ENCODE assay signal across 1 cellular context in the genomic region with DNA sequence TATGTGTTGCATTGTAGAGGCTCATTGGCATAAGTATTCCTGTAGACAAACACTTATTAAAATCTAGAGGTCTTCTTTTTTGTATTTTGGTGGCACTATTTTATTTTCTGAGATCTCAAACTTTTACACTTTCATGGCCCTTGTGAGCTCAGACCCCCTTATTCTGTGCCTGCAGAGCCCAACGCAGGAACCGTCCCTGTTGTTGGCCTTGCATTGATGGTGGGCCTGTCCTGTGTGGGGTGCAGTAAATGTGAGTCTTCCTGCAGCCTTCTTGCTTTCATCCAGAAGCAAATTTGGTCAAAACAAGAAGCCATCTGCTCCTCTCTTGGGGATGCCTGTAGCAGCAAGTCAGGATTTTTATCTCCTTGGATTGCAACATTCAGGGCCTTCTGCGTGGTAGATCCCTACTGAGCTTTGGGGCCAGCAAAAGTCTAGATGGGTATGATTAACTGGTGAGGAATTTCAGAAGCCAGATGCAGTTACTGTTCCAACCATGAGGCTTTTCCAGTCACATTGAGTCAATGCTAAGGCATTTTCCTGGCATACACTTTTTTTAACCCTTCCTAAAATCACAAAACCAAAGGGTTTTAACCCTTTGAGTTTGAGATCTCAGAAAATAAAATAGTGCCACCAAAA.
TF ChIP-seq lines count a peak whose summit lies in the region.

No MANE protein-coding gene starts in this region.

TF ChIP-seq in HEK293, 187 proteins besides CTCF, POLR2A, EP300 and RAD21 (continued from another document):
- TF ChIP-seq, protein P1, sequence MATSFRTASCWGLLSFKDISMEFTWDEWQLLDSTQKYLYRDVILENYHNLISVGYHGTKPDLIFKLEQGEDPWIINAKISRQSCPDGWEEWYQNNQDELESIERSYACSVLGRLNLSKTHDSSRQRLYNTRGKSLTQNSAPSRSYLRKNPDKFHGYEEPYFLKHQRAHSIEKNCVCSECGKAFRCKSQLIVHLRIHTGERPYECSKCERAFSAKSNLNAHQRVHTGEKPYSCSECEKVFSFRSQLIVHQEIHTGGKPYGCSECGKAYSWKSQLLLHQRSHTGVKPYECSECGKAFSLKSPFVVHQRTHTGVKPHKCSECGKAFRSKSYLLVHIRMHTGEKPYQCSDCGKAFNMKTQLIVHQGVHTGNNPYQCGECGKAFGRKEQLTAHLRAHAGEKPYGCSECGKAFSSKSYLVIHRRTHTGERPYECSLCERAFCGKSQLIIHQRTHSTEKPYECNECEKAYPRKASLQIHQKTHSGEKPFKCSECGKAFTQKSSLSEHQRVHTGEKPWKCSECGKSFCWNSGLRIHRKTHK (tag by site-specific recombination; IDR thresholded peaks at IDR 0.05), result no peak
- TF ChIP-seq ZNF624 (tag by site-specific recombination; IDR thresholded peaks at IDR 0.05), result no peak
- TF ChIP-seq ZSCAN23 (tag by site-specific recombination; IDR thresholded peaks at IDR 0.05), result no peak
- TF ChIP-seq YY2 (tag by site-specific recombination; IDR thresholded peaks at IDR 0.05), result no peak
- TF ChIP-seq SP7 (tag by site-specific recombination; IDR thresholded peaks at IDR 0.05), result no peak
- TF ChIP-seq ZNF24 (tag by site-specific recombination; IDR thresholded peaks at IDR 0.05), result no peak
- TF ChIP-seq, protein P2, sequence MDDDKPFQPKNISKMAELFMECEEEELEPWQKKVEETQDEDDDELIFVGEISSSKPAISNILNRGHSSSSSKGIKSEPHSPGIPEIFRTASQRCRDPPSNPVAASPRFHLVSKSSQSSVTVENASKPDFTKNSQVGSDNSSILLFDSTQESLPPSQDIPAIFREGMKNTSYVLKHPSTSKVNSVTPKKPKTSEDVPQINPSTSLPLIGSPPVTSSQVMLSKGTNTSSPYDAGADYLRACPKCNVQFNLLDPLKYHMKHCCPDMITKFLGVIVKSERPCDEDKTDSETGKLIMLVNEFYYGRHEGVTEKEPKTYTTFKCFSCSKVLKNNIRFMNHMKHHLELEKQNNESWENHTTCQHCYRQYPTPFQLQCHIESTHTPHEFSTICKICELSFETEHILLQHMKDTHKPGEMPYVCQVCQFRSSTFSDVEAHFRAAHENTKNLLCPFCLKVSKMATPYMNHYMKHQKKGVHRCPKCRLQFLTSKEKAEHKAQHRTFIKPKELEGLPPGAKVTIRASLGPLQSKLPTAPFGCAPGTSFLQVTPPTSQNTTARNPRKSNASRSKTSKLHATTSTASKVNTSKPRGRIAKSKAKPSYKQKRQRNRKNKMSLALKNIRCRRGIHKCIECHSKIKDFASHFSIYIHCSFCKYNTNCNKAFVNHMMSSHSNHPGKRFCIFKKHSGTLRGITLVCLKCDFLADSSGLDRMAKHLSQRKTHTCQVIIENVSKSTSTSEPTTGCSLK (tag by site-specific recombination; IDR thresholded peaks at IDR 0.05), result no peak
- TF ChIP-seq, protein P3, sequence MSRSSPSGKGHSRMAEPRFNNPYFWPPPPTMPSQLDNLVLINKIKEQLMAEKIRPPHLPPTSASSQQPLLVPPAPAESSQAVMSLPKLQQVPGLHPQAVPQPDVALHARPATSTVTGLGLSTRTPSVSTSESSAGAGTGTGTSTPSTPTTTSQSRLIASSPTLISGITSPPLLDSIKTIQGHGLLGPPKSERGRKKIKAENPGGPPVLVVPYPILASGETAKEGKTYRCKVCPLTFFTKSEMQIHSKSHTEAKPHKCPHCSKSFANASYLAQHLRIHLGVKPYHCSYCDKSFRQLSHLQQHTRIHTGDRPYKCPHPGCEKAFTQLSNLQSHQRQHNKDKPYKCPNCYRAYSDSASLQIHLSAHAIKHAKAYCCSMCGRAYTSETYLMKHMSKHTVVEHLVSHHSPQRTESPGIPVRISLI (tag by site-specific recombination; IDR thresholded peaks at IDR 0.05), result peak; percentile 46; the same call in 1 of the 2 replicates
- TF ChIP-seq ZNF707 (tag by site-specific recombination; IDR thresholded peaks at IDR 0.05), result no peak
- no peak for TF ChIP-seq ZNF626 (tag by site-specific recombination; IDR thresholded peaks at IDR 0.05)
- TF ChIP-seq, protein P4, sequence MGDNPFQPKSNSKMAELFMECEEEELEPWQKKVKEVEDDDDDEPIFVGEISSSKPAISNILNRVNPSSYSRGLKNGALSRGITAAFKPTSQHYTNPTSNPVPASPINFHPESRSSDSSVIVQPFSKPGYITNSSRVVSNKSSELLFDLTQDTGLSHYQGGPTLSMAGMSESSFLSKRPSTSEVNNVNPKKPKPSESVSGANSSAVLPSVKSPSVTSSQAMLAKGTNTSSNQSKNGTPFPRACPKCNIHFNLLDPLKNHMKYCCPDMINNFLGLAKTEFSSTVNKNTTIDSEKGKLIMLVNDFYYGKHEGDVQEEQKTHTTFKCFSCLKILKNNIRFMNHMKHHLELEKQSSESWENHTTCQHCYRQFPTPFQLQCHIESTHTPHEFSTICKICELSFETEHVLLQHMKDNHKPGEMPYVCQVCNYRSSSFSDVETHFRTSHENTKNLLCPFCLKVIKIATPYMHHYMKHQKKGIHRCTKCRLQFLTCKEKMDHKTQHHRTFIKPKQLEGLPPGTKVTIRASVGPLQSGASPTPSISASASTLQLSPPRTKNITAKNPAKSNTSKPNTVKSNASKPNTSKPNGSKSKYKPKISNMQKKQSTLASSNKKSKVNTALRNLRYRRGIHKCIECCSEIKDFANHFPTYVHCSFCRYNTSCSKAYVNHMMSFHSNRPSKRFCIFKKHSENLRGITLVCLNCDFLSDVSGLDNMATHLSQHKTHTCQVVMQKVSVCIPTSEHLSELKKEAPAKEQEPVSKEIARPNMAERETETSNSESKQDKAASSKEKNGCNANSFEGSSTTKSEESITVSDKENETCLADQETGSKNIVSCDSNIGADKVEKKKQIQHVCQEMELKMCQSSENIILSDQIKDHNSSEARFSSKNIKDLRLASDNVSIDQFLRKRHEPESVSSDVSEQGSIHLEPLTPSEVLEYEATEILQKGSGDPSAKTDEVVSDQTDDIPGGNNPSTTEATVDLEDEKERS (tag by site-specific recombination; IDR thresholded peaks at IDR 0.05), result no peak
- no peak for TF ChIP-seq ZNF521 (tag by site-specific recombination; IDR thresholded peaks at IDR 0.05)
- no peak for TF ChIP-seq ZNF501 (tag by site-specific recombination; IDR thresholded peaks at IDR 0.05)
- TF ChIP-seq, protein P5, sequence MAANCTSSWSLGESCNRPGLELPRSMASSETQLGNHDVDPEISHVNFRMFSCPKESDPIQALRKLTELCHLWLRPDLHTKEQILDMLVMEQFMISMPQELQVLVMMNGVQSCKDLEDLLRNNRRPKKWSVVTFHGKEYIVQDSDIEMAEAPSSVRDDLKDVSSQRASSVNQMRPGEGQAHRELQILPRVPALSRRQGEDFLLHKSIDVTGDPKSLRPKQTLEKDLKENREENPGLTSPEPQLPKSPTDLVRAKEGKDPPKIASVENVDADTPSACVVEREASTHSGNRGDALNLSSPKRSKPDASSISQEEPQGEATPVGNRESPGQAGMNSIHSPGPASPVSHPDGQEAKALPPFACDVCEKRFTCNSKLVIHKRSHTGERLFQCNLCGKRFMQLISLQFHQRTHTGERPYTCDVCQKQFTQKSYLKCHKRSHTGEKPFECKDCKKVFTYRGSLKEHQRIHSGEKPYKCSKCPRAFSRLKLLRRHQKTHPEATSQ (tag by site-specific recombination; IDR thresholded peaks at IDR 0.05), result no peak
- no peak for TF ChIP-seq ZNF324 (tag by site-specific recombination; IDR thresholded peaks at IDR 0.05)
- TF ChIP-seq KLF9 (tag by site-specific recombination; IDR thresholded peaks at IDR 0.05; ENCODE audit: low read depth), result no peak
- TF ChIP-seq, protein P6, sequence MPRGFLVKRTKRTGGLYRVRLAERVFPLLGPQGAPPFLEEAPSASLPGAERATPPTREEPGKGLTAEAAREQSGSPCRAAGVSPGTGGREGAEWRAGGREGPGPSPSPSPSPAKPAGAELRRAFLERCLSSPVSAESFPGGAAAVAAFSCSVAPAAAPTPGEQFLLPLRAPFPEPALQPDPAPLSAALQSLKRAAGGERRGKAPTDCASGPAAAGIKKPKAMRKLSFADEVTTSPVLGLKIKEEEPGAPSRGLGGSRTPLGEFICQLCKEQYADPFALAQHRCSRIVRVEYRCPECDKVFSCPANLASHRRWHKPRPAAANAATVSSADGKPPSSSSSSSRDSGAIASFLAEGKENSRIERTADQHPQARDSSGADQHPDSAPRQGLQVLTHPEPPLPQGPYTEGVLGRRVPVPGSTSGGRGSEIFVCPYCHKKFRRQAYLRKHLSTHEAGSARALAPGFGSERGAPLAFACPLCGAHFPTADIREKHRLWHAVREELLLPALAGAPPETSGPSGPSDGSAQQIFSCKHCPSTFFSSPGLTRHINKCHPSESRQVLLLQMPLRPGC (tag by site-specific recombination; IDR thresholded peaks at IDR 0.05), result no peak
- TF ChIP-seq ZNF660 (tag by site-specific recombination; IDR thresholded peaks at IDR 0.05), result peak; percentile 84
- TF ChIP-seq ZNF248 (tag by site-specific recombination; IDR thresholded peaks at IDR 0.05), result no peak
- TF ChIP-seq IKZF3 (tag by site-specific recombination; IDR thresholded peaks at IDR 0.05), result no peak
- TF ChIP-seq ZXDB (tag by site-specific recombination; IDR thresholded peaks at IDR 0.05), result 0 out of 2 replicates have a peak, but pooled peaks have one; percentile 22
- no peak for TF ChIP-seq HOXC10 (CRISPR knock-in tag; IDR thresholded peaks at IDR 0.05)
- TF ChIP-seq ZBTB1 (tag by site-specific recombination; IDR thresholded peaks at IDR 0.05), result no peak
- peak; percentile 22; the same call in 1 of the 2 replicates for TF ChIP-seq ZNF335 (tag by site-specific recombination; conservative IDR thresholded peaks at IDR 0.05)
- TF ChIP-seq ZNF571 (tag by site-specific recombination; IDR thresholded peaks at IDR 0.05), result no peak
- TF ChIP-seq ZNF677 (tag by site-specific recombination; IDR thresholded peaks at IDR 0.05), result no peak
- TF ChIP-seq, protein P7, sequence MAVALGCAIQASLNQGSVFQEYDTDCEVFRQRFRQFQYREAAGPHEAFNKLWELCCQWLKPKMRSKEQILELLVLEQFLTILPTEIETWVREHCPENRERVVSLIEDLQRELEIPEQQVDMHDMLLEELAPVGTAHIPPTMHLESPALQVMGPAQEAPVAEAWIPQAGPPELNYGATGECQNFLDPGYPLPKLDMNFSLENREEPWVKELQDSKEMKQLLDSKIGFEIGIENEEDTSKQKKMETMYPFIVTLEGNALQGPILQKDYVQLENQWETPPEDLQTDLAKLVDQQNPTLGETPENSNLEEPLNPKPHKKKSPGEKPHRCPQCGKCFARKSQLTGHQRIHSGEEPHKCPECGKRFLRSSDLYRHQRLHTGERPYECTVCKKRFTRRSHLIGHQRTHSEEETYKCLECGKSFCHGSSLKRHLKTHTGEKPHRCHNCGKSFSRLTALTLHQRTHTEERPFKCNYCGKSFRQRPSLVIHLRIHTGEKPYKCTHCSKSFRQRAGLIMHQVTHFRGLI (tag by site-specific recombination; IDR thresholded peaks at IDR 0.05), result peak; percentile 95
- no peak for TF ChIP-seq ZNF670 (tag by site-specific recombination; IDR thresholded peaks at IDR 0.05; ENCODE audit: low read depth)
